In genomic region chr12:32507096-32507495, GRCh38 we compare ENCODE assay signal across 6 cellular contexts.
A peak's percentile ranks its signal among the peaks of the same experiment; 100 is the strongest.
DNase-seq lines count a peak whose midpoint lies in the region; TF ChIP-seq lines count a peak whose summit lies in the region.
"Not testable (repeated sequence)": the region's sequence is repeated elsewhere in the genome, so short reads cannot be mapped to it uniquely, and the experiment has no call there.

No MANE protein-coding gene starts in this region.

- H3K36me3 ChIP-seq in HEK293 (ENCODE audit: control insufficient read depth in 2 of 2, insufficient read depth in 1 of 2, low read length in 2 of 2); neutrophil: not testable (repeated sequence)

- not testable (repeated sequence) for H3K9me3 Mint-ChIP-seq in CD14-positive monocyte; glutamatergic neuron (ENCODE audit: unreplicated experiment); neural crest cell

- H3K4me1 Mint-ChIP-seq in CD14-positive monocyte (peaks cover 65% of the 10 kb centered on the region), glutamatergic neuron (ENCODE audit: low read depth, unreplicated experiment) (peaks cover 46% of the 10 kb centered on the region), neural crest cell (peaks cover 56% of the 10 kb centered on the region)

- not testable (repeated sequence) for H3K4me1 ChIP-seq in HEK293 (ENCODE audit: control insufficient read depth, insufficient read depth, low read length)
- peaks cover 71 to 84% of the 10 kb centered on the region in 2 experiments for H3K4me1 ChIP-seq in neutrophil (ENCODE audit: control insufficient read depth in 1 of 2, insufficient read depth in 1 of 2, low read depth in 1 of 2, low read length in 1 of 2)

- H3K4me3 ChIP-seq in HEK293 (ENCODE audit: low read depth, low read length); HL-60 (replicated peaks; ENCODE audit: insufficient read depth, low read length): not testable (repeated sequence)
- peak overlapping the region in 1 of 2 experiments; percentile 1 for H3K4me3 ChIP-seq in neutrophil (ENCODE audit: low read depth in 1 of 2, low read length in 1 of 2)

- TF ChIP-seq CTCF in CD14-positive monocyte (IDR thresholded peaks at IDR 0.05); HEK293 (tag by site-specific recombination; IDR thresholded peaks at IDR 0.05); HL-60 (IDR thresholded peaks at IDR 0.05; ENCODE audit: insufficient read depth, low read length); glutamatergic neuron (IDR thresholded peaks at IDR 0.05; ENCODE audit: partially characterized antibody, unreplicated experiment); neural crest cell (conservative IDR thresholded peaks at IDR 0.05); neutrophil (IDR thresholded peaks at IDR 0.05): not testable (repeated sequence)

- CTCF ChIA-PET in HEK293 (lab: Yijun Ruan, JAX), result interaction anchor here (0.7 kb wide), 1 partner anchor 62 kb away, joined by 3 read pairs; no protein-coding TSS in a partner anchor

- peak overlapping the region in 6 of 7 donors; percentile 17 to 90 (median 38) for H3K27ac Mint-ChIP-seq in CD14-positive monocyte
- not testable (repeated sequence) for H3K27ac Mint-ChIP-seq in glutamatergic neuron (ENCODE audit: unreplicated experiment); neural crest cell (ENCODE audit: unreplicated experiment)

- not testable (repeated sequence) for H3K27ac ChIP-seq in HEK293 (ENCODE audit: extremely low read depth, low read depth, low read length)
- H3K27ac ChIP-seq in HL-60 (replicated peaks) (0 out of 2 replicates have a peak overlapping the region, but pooled peaks have one; percentile 16), neutrophil (peak overlapping the region; percentile 83)

- intact Hi-C loops in CD14-positive monocyte (cut with micrococcal nuclease), result not testable (repeated sequence)

- not testable (repeated sequence) for H3K27me3 ChIP-seq in HL-60 (ENCODE audit: insufficient read depth, poor library complexity, severe bottlenecking); neutrophil

- H3K9me3 ChIP-seq in HEK293 (ENCODE audit: control insufficient read depth, insufficient read depth, low read depth, low read length); neutrophil: not testable (repeated sequence)

- H3K36me3 Mint-ChIP-seq in CD14-positive monocyte, result peaks cover 21 to 23% of the 10 kb centered on the region in 2 donors
- not testable (repeated sequence) for H3K36me3 Mint-ChIP-seq in glutamatergic neuron (ENCODE audit: unreplicated experiment); neural crest cell (ENCODE audit: low read depth)

- not testable (repeated sequence) for DNase-seq in CD14-positive monocyte (ENCODE audit: low spot score); HL-60 (ENCODE audit: low read depth in 1 of 2, low spot score in 1 of 2); glutamatergic neuron; neural crest cell (ENCODE audit: low read depth, low spot score)

- H3K27me3 Mint-ChIP-seq in CD14-positive monocyte (ENCODE audit: low read depth in 3 of 3); glutamatergic neuron (ENCODE audit: unreplicated experiment); neural crest cell (ENCODE audit: low read depth): not testable (repeated sequence)

- POLR2A ChIA-PET in HEK293 (lab: Yijun Ruan, JAX), result not testable (repeated sequence)

- H3K4me3 Mint-ChIP-seq in CD14-positive monocyte, result not testable (repeated sequence)
- H3K4me3 Mint-ChIP-seq in glutamatergic neuron (ENCODE audit: unreplicated experiment), result peak overlapping the region; percentile 50
- H3K4me3 Mint-ChIP-seq in neural crest cell, result peak overlapping the region; percentile 18

TF ChIP-seq in HEK293, 187 proteins besides CTCF, POLR2A, EP300 and RAD21:
- TF ChIP-seq ZNF580 (tag by site-specific recombination; IDR thresholded peaks at IDR 0.05) (peak; percentile 55; the same call in 1 of the 2 replicates), ZNF146 (tag by site-specific recombination; IDR thresholded peaks at IDR 0.05) (peak; percentile 93)
